ENCODE assay signal across 20 cellular contexts in the genomic region with DNA sequence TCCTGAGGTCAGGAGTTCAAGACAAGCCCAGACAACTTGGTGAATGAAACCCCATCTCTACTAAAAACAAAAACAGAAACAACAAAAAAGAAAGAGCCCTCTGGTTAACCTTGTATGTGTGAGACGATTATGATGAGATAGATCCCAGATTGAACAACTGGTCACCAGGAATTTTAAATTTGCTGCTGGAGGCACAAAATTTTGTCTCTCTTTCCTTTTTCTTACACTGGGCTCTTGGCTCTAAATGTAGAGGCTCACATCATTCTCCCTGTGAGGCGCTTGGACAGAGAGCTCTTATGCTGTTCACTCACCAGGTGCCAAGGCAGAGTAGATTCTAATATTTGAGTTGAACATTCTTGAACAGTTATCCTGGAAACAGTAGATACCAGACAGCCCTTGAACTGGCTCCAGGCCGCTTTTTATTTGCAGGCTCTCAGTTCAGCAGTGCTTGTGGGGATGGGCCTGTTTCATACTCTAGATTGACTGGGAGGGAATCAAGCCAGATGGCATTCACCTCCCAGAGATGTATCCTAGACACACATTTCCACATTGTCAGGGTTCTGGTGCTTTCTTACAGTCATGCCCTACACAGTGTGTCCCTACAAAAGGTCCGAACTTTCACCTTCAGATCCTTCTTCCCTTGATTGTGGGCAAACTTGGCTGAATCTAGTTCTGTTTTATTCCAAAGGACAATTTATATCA.
"Had no signal": no experiment of that assay in that cellular context is flagged by ENCODE, and none has a peak within 500 bp of the region (broad histone marks: within the 10 kb centered on the region; RNA-seq: fewer than 3 reads in every experiment).

No MANE protein-coding gene starts in this region.

- H3K9me3 ChIP-seq: adrenal gland, breast epithelium, esophagus squamous epithelium, heart right ventricle, mucosa of descending colon, right lobe of liver had no signal

- ATAC-seq: activated naive CD4-positive, alpha-beta T cell treated with anti-CD3 and anti-CD28 coated beads, Interleukin-2, amount 50 U/mL, for 72 hours; activated T-cell treated with anti-CD3 and anti-CD28 coated beads, Interleukin-2, amount 50 U/mL, for 72 hours; left cardiac atrium; mucosa of descending colon had no signal

- H3K4me2 ChIP-seq: smooth muscle cell had no signal

- H3K4me3 ChIP-seq: adrenal gland, breast epithelium, esophagus squamous epithelium, heart right ventricle, mucosa of descending colon, right lobe of liver, smooth muscle cell had no signal

- DNase-seq: activated CD4-positive, alpha-beta T cell treated with anti-CD3 and anti-CD28 coated beads, Interleukin-2, amount 10 ng/mL, durations not matched to agents 24 days and 14 days; activated CD8-positive, alpha-beta memory T cell treated with anti-CD3 and anti-CD28 coated beads, Interleukin-2, amount 50 U/mL, for 4 hours; activated gamma-delta T cell; activated T-cell treated with anti-CD3 and anti-CD28 coated beads, Interleukin-2, amount 50 U/mL, for 72 hours; adrenal gland; effector CD8-positive, alpha-beta T cell; esophagus squamous epithelium; heart right ventricle; left cardiac atrium; mesenchymal stem cell; mucosa of descending colon; naive B cell; right lobe of liver; stimulated activated CD4-positive, alpha-beta T cell treated with anti-CD3 and anti-CD28 coated beads, Interleukin-4, amount 100 ng/mL, for 4 hours; stimulated activated naive CD4-positive, alpha-beta T cell had no signal

- H3K36me3 ChIP-seq: adrenal gland, breast epithelium, esophagus squamous epithelium, heart right ventricle, right lobe of liver had no signal

- FAIRE-seq: astrocyte, islet of Langerhans had no signal

- H3K27ac ChIP-seq: adrenal gland, breast epithelium, esophagus squamous epithelium, heart right ventricle, right lobe of liver had no signal

- H3K4me1 ChIP-seq: adrenal gland, breast epithelium, esophagus squamous epithelium, heart right ventricle, right lobe of liver had no signal
